In the genomic region with DNA sequence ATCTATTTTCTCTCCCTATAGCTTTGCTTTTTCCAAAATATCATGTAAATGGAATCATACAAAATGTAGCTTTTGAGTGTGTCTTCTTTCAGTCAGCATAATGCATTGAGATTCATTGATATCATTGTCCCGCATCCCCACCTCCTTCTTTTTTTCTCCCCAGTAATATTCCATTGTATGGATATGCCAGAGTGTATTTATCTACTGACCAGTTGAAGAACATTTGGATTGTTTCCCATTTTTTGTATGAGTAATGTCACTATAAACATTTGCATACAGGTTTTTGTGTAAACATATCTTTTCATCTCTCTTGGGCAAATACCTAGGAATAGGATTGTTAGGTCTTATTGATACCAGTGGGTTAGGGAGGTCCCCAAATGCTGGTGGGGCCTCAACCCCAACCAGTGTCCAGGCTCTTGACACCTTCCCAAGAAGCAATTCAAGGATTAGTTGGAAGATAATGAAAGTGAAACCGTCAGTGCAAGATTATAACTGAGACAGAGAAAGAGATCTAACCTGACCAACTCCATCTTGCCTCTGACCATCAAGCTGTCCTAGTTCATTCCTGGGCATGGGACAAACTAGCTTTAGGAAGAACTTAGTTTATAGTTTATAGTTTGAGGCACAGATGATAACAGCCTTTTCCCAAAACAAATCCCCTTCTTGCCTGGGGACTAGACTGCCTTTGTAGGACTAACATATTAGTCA, we compare ENCODE assay signal across 1 cellular context.
TF ChIP-seq lines count a peak whose summit lies in the region.

No MANE protein-coding gene starts in this region.

TF ChIP-seq in K562, 482 proteins besides CTCF, POLR2A, EP300 and RAD21 (continued from another document and continues in another):
- no peak for TF ChIP-seq ZNF408 (CRISPR knock-in tag; IDR thresholded peaks at IDR 0.05; ENCODE audit: low read depth)
- no peak for TF ChIP-seq POLR2AphosphoS5 (IDR thresholded peaks at IDR 0.05; ENCODE audit: control insufficient read depth, insufficient read depth, low read depth, low read length)
- TF ChIP-seq SOX6 (IDR thresholded peaks at IDR 0.05): no peak
- TF ChIP-seq ZNF239 (CRISPR knock-in tag; IDR thresholded peaks at IDR 0.05): no peak
- no peak for TF ChIP-seq HDAC6 (IDR thresholded peaks at IDR 0.05; ENCODE audit: low read depth, low read length)
- TF ChIP-seq SAFB (IDR thresholded peaks at IDR 0.05; ENCODE audit: borderline replicate concordance, low read depth, low read length): no peak
- no peak for TF ChIP-seq RBM14 (IDR thresholded peaks at IDR 0.05; ENCODE audit: borderline replicate concordance, insufficient read depth, low read depth, low read length)
- TF ChIP-seq, protein P1, sequence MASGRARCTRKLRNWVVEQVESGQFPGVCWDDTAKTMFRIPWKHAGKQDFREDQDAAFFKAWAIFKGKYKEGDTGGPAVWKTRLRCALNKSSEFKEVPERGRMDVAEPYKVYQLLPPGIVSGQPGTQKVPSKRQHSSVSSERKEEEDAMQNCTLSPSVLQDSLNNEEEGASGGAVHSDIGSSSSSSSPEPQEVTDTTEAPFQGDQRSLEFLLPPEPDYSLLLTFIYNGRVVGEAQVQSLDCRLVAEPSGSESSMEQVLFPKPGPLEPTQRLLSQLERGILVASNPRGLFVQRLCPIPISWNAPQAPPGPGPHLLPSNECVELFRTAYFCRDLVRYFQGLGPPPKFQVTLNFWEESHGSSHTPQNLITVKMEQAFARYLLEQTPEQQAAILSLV (tag; IDR thresholded peaks at IDR 0.05): peak; percentile 57; the same call in 1 of the 2 replicates
- no peak for TF ChIP-seq HNRNPL (IDR thresholded peaks at IDR 0.05; ENCODE audit: low read depth, low read length)
- no peak for TF ChIP-seq KDM2B (CRISPR knock-in tag; IDR thresholded peaks at IDR 0.05)
- TF ChIP-seq U2AF2 (optimal IDR thresholded peaks at IDR 0.05; ENCODE audit: low read depth, low read length): no peak
- TF ChIP-seq SRSF9 (IDR thresholded peaks at IDR 0.05; ENCODE audit: borderline replicate concordance, low read depth, low read length): no peak
- TF ChIP-seq ZNF212 (CRISPR knock-in tag; IDR thresholded peaks at IDR 0.05): no peak
- TF ChIP-seq ZNF124 (CRISPR knock-in tag; IDR thresholded peaks at IDR 0.05): no peak
- no peak for TF ChIP-seq POLR3A (IDR thresholded peaks at IDR 0.05; ENCODE audit: borderline replicate concordance, extremely low read depth, insufficient read depth, insufficient read length)
- no peak for TF ChIP-seq MYNN (IDR thresholded peaks at IDR 0.05)
- no peak for TF ChIP-seq MYNN (CRISPR knock-in tag; IDR thresholded peaks at IDR 0.05)
- TF ChIP-seq, protein P2, sequence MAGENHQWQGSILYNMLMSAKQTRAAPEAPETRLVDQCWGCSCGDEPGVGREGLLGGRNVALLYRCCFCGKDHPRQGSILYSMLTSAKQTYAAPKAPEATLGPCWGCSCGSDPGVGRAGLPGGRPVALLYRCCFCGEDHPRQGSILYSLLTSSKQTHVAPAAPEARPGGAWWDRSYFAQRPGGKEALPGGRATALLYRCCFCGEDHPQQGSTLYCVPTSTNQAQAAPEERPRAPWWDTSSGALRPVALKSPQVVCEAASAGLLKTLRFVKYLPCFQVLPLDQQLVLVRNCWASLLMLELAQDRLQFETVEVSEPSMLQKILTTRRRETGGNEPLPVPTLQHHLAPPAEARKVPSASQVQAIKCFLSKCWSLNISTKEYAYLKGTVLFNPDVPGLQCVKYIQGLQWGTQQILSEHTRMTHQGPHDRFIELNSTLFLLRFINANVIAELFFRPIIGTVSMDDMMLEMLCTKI (IDR thresholded peaks at IDR 0.05; ENCODE audit: partially characterized antibody): no peak
- peak; percentile 91 for TF ChIP-seq PTTG1 (tag; IDR thresholded peaks at IDR 0.05; ENCODE audit: low read depth)
- no peak for TF ChIP-seq PHB2 (IDR thresholded peaks at IDR 0.05; ENCODE audit: low read depth)
- TF ChIP-seq, protein P3, sequence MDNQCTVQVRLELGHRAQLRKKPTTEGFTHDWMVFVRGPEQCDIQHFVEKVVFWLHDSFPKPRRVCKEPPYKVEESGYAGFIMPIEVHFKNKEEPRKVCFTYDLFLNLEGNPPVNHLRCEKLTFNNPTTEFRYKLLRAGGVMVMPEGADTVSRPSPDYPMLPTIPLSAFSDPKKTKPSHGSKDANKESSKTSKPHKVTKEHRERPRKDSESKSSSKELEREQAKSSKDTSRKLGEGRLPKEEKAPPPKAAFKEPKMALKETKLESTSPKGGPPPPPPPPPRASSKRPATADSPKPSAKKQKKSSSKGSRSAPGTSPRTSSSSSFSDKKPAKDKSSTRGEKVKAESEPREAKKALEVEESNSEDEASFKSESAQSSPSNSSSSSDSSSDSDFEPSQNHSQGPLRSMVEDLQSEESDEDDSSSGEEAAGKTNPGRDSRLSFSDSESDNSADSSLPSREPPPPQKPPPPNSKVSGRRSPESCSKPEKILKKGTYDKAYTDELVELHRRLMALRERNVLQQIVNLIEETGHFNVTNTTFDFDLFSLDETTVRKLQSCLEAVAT (IDR thresholded peaks at IDR 0.05): no peak
- TF ChIP-seq RFX1 (IDR thresholded peaks at IDR 0.05): no peak
- TF ChIP-seq ZNF143 (CRISPR knock-in tag; IDR thresholded peaks at IDR 0.05): no peak
- TF ChIP-seq HLTF (IDR thresholded peaks at IDR 0.05): no peak
- peak; percentile 79 for TF ChIP-seq PYGO2 (tag; IDR thresholded peaks at IDR 0.05)
- TF ChIP-seq CREBBP (IDR thresholded peaks at IDR 0.05; ENCODE audit: low read depth, low read length): no peak
- TF ChIP-seq ZNF695 (CRISPR knock-in tag; IDR thresholded peaks at IDR 0.05): no peak
- TF ChIP-seq HDGF (IDR thresholded peaks at IDR 0.05): no peak
- TF ChIP-seq PCBP1 (IDR thresholded peaks at IDR 0.05; ENCODE audit: low read depth, low read length, poor library complexity, severe bottlenecking): no peak
- TF ChIP-seq, protein P4, sequence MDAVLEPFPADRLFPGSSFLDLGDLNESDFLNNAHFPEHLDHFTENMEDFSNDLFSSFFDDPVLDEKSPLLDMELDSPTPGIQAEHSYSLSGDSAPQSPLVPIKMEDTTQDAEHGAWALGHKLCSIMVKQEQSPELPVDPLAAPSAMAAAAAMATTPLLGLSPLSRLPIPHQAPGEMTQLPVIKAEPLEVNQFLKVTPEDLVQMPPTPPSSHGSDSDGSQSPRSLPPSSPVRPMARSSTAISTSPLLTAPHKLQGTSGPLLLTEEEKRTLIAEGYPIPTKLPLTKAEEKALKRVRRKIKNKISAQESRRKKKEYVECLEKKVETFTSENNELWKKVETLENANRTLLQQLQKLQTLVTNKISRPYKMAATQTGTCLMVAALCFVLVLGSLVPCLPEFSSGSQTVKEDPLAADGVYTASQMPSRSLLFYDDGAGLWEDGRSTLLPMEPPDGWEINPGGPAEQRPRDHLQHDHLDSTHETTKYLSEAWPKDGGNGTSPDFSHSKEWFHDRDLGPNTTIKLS (IDR thresholded peaks at IDR 0.05; ENCODE audit: borderline replicate concordance, low read depth): no peak
- no peak for TF ChIP-seq NR1H2 (CRISPR knock-in tag; IDR thresholded peaks at IDR 0.05)
- no peak for TF ChIP-seq KHSRP (IDR thresholded peaks at IDR 0.05)
- TF ChIP-seq, protein P5, sequence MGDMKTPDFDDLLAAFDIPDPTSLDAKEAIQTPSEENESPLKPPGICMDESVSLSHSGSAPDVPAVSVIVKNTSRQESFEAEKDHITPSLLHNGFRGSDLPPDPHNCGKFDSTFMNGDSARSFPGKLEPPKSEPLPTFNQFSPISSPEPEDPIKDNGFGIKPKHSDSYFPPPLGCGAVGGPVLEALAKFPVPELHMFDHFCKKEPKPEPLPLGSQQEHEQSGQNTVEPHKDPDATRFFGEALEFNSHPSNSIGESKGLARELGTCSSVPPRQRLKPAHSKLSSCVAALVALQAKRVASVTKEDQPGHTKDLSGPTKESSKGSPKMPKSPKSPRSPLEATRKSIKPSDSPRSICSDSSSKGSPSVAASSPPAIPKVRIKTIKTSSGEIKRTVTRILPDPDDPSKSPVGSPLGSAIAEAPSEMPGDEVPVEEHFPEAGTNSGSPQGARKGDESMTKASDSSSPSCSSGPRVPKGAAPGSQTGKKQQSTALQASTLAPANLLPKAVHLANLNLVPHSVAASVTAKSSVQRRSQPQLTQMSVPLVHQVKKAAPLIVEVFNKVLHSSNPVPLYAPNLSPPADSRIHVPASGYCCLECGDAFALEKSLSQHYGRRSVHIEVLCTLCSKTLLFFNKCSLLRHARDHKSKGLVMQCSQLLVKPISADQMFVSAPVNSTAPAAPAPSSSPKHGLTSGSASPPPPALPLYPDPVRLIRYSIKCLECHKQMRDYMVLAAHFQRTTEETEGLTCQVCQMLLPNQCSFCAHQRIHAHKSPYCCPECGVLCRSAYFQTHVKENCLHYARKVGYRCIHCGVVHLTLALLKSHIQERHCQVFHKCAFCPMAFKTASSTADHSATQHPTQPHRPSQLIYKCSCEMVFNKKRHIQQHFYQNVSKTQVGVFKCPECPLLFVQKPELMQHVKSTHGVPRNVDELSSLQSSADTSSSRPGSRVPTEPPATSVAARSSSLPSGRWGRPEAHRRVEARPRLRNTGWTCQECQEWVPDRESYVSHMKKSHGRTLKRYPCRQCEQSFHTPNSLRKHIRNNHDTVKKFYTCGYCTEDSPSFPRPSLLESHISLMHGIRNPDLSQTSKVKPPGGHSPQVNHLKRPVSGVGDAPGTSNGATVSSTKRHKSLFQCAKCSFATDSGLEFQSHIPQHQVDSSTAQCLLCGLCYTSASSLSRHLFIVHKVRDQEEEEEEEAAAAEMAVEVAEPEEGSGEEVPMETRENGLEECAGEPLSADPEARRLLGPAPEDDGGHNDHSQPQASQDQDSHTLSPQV (IDR thresholded peaks at IDR 0.05): peak; percentile 85
- no peak for TF ChIP-seq KAT7 (CRISPR knock-in tag; IDR thresholded peaks at IDR 0.05; ENCODE audit: borderline replicate concordance)
- TF ChIP-seq, protein P6, sequence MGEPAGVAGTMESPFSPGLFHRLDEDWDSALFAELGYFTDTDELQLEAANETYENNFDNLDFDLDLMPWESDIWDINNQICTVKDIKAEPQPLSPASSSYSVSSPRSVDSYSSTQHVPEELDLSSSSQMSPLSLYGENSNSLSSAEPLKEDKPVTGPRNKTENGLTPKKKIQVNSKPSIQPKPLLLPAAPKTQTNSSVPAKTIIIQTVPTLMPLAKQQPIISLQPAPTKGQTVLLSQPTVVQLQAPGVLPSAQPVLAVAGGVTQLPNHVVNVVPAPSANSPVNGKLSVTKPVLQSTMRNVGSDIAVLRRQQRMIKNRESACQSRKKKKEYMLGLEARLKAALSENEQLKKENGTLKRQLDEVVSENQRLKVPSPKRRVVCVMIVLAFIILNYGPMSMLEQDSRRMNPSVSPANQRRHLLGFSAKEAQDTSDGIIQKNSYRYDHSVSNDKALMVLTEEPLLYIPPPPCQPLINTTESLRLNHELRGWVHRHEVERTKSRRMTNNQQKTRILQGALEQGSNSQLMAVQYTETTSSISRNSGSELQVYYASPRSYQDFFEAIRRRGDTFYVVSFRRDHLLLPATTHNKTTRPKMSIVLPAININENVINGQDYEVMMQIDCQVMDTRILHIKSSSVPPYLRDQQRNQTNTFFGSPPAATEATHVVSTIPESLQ (CRISPR knock-in tag; IDR thresholded peaks at IDR 0.05): no peak
- TF ChIP-seq, protein P7, sequence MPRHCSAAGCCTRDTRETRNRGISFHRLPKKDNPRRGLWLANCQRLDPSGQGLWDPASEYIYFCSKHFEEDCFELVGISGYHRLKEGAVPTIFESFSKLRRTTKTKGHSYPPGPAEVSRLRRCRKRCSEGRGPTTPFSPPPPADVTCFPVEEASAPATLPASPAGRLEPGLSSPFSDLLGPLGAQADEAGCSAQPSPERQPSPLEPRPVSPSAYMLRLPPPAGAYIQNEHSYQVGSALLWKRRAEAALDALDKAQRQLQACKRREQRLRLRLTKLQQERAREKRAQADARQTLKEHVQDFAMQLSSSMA (CRISPR knock-in tag; IDR thresholded peaks at IDR 0.05): no peak
- TF ChIP-seq MAFF (IDR thresholded peaks at IDR 0.05; ENCODE audit: low read length): no peak
- TF ChIP-seq HNRNPH1 (optimal IDR thresholded peaks at IDR 0.05; ENCODE audit: low read depth, low read length): no peak
- no peak for TF ChIP-seq ETV6 (IDR thresholded peaks at IDR 0.05; ENCODE audit: borderline replicate concordance in 1 of 2, low read depth in 2 of 2, low read length in 1 of 2)
- TF ChIP-seq ETV6 (CRISPR knock-in tag; IDR thresholded peaks at IDR 0.05; ENCODE audit: borderline replicate concordance): no peak
- no peak for TF ChIP-seq ELF2 (CRISPR knock-in tag; IDR thresholded peaks at IDR 0.05)
- TF ChIP-seq CCNT2 (IDR thresholded peaks at IDR 0.05; ENCODE audit: borderline replicate concordance, extremely low read depth, insufficient read length, low read depth, low read length): no peak
- no peak for TF ChIP-seq NR4A1 (CRISPR knock-in tag; IDR thresholded peaks at IDR 0.05)
- peak; percentile 68; the same call in 1 of the 2 replicates for TF ChIP-seq NR4A1 (tag; IDR thresholded peaks at IDR 0.05)
- no peak for TF ChIP-seq YY1 (IDR thresholded peaks at IDR 0.05; ENCODE audit: borderline replicate concordance in 1 of 3, control insufficient read depth in 1 of 3, extremely low read depth in 1 of 3, insufficient read depth in 3 of 3, insufficient read length in 1 of 3, insufficient replicate concordance in 2 of 3, low read depth in 1 of 3, low read length in 2 of 3)
- TF ChIP-seq RB1 (IDR thresholded peaks at IDR 0.05; ENCODE audit: low read depth): no peak
- TF ChIP-seq ZNF778 (CRISPR knock-in tag; IDR thresholded peaks at IDR 0.05): no peak
- TF ChIP-seq NR2C1 (IDR thresholded peaks at IDR 0.05): no peak
- TF ChIP-seq NR2C1 (tag; IDR thresholded peaks at IDR 0.05): peak; percentile 81
- TF ChIP-seq FOXP1 (CRISPR knock-in tag; IDR thresholded peaks at IDR 0.05): no peak
- TF ChIP-seq ZNF79 (CRISPR knock-in tag; IDR thresholded peaks at IDR 0.05; ENCODE audit: low read depth): peak; percentile 46; the same call in 1 of the 2 replicates
- TF ChIP-seq ZC3H4 (CRISPR knock-in tag; IDR thresholded peaks at IDR 0.05; ENCODE audit: borderline replicate concordance): no peak
- no peak for TF ChIP-seq PHB (CRISPR knock-in tag; IDR thresholded peaks at IDR 0.05)
- no peak for TF ChIP-seq FUS (optimal IDR thresholded peaks at IDR 0.05; ENCODE audit: low read depth, low read length)
- TF ChIP-seq KDM1A (IDR thresholded peaks at IDR 0.05): peak; percentile 11 to 45; a peak in 1 of 4 replicates
- TF ChIP-seq ZNF24 (IDR thresholded peaks at IDR 0.05): no peak
- TF ChIP-seq DMBX1 (CRISPR knock-in tag; IDR thresholded peaks at IDR 0.05; ENCODE audit: borderline replicate concordance): peak; percentile 93
- no peak for TF ChIP-seq NUFIP1 (IDR thresholded peaks at IDR 0.05; ENCODE audit: partially characterized antibody)
- TF ChIP-seq, protein P8, sequence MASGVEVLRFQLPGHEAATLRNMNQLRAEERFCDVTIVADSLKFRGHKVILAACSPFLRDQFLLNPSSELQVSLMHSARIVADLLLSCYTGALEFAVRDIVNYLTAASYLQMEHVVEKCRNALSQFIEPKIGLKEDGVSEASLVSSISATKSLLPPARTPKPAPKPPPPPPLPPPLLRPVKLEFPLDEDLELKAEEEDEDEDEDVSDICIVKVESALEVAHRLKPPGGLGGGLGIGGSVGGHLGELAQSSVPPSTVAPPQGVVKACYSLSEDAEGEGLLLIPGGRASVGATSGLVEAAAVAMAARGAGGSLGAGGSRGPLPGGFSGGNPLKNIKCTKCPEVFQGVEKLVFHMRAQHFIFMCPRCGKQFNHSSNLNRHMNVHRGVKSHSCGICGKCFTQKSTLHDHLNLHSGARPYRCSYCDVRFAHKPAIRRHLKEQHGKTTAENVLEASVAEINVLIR (CRISPR knock-in tag; IDR thresholded peaks at IDR 0.05): no peak
- TF ChIP-seq ZNF3 (CRISPR knock-in tag; IDR thresholded peaks at IDR 0.05): no peak
- no peak for TF ChIP-seq SMARCE1 (IDR thresholded peaks at IDR 0.05)
- TF ChIP-seq NFYB (IDR thresholded peaks at IDR 0.05; ENCODE audit: extremely low read depth, insufficient read length): no peak
